24 cellular contexts compared by ENCODE assay signal in the genomic region with DNA sequence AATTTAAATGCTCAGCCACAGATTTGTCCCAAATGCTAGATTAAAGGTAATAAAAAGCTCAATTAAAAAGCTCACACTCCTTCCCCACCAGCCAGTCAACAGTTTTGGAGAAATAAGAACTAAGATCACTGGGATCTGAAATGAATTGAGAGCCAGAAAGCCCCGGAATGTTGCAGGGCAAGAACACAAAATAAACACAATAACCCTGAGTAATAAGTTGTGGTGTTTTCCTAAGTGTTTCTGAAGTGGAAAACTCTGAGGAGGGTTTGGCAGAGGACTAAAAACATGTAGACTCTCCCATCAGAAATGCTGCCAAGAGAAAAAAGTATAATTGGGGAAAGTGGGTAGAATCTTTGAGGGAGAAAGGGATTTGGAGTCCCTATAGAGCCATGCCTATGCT.
DNase-seq lines count a peak whose midpoint lies in the region; ATAC-seq and TF ChIP-seq lines count a peak whose summit lies in the region.
"Had no signal": no experiment of that assay in that cellular context is flagged by ENCODE, and none has a peak within 500 bp of the region (broad histone marks: within the 10 kb centered on the region; RNA-seq: fewer than 3 reads in every experiment).

No MANE protein-coding gene starts in this region.

- no peak overlapping the region for H3K27ac Mint-ChIP-seq in stimulated activated memory B cell treated with anti-CD40 and anti-IgM and Interleukin-4, amounts not matched to agents 10 μg/mL and 1 μg/mL and 100 μg/mL, for 72 hours
- H3K27ac Mint-ChIP-seq: activated naive CD4-positive, alpha-beta T cell treated with anti-CD3 and anti-CD28 coated beads, Interleukin-2, amount 50 U/mL, for 72 hours; type B pancreatic cell had no signal

- TF ChIP-seq POLR2A in thyroid gland (IDR thresholded peaks at IDR 0.05), result no peak

- TF ChIP-seq CTCF in astrocyte of the cerebellum (IDR thresholded peaks at IDR 0.05; ENCODE audit: low read depth, low read length, missing control alignments) (no peak), fibroblast of the aortic adventitia (IDR thresholded peaks at IDR 0.05; ENCODE audit: insufficient read depth, low read length) (no peak), thyroid gland (IDR thresholded peaks at IDR 0.05) (no peak)

- H3K4me1 Mint-ChIP-seq in stimulated activated memory B cell treated with anti-CD40 and anti-IgM and Interleukin-4, amounts not matched to agents 10 μg/mL and 1 μg/mL and 100 μg/mL, for 72 hours, result no peaks in the 10 kb centered on the region

- no peaks in the 10 kb centered on the region for H3K36me3 Mint-ChIP-seq in stimulated activated memory B cell treated with anti-CD40 and anti-IgM and Interleukin-4, amounts not matched to agents 10 μg/mL and 1 μg/mL and 100 μg/mL, for 72 hours
- H3K36me3 Mint-ChIP-seq: activated naive CD4-positive, alpha-beta T cell treated with anti-CD3 and anti-CD28 coated beads, Interleukin-2, amount 50 U/mL, for 72 hours; type B pancreatic cell had no signal

- no peaks in the 10 kb centered on the region for H3K9me3 Mint-ChIP-seq in stimulated activated memory B cell treated with anti-CD40 and anti-IgM and Interleukin-4, amounts not matched to agents 10 μg/mL and 1 μg/mL and 100 μg/mL, for 72 hours
- H3K9me3 Mint-ChIP-seq: type B pancreatic cell had no signal

- WGBS in thyroid gland, 2 donors, result 7 to 17% methylated on average over 1 of the region's 1 CpG

- no peaks in the 10 kb centered on the region for H3K27me3 ChIP-seq in thyroid gland
- H3K27me3 ChIP-seq: BLaER1 treated with 17β-estradiol and CSF1 and Interleukin-3, amounts not matched to agents 10 nM and 100 nM; cardiac muscle cell; right atrium auricular region had no signal

- H3K4me3 ChIP-seq in astrocyte of the cerebellum (ENCODE audit: low read depth, low read length) (no peak overlapping the region), fibroblast of the aortic adventitia (ENCODE audit: low read depth, low read length) (no peak overlapping the region), thyroid gland (replicated peaks in 1 of 3) (no peak overlapping the region)
- H3K4me3 ChIP-seq: BLaER1 treated with 17β-estradiol and CSF1 and Interleukin-3, amounts not matched to agents 10 nM and 100 nM; cardiac muscle cell; right atrium auricular region; SJSA1 had no signal

- H3K27ac ChIP-seq in thyroid gland, result peak overlapping the region; percentile 83 to 91 (median 90)
- H3K27ac ChIP-seq: 22Rv1; BLaER1 treated with 17β-estradiol and CSF1 and Interleukin-3, amounts not matched to agents 10 nM and 100 nM; cardiac muscle cell; SJSA1 had no signal

- no peaks in the 10 kb centered on the region for H3K9me3 ChIP-seq in thyroid gland
- H3K9me3 ChIP-seq: BLaER1 treated with 17β-estradiol and CSF1 and Interleukin-3, amounts not matched to agents 10 nM and 100 nM; right atrium auricular region; SJSA1 had no signal

- peaks cover 14% of the 10 kb centered on the region for H3K27me3 Mint-ChIP-seq in stimulated activated memory B cell treated with anti-CD40 and anti-IgM and Interleukin-4, amounts not matched to agents 10 μg/mL and 1 μg/mL and 100 μg/mL, for 72 hours

- no peak for ATAC-seq in stimulated activated memory B cell treated with anti-CD40 and anti-IgM and Interleukin-4, amounts not matched to agents 10 μg/mL and 1 μg/mL and 100 μg/mL, for 72 hours
- ATAC-seq: activated CD4-positive, CD25-positive, alpha-beta regulatory T cell treated with anti-CD3 and anti-CD28 coated beads, Interleukin-2, amount 50 U/mL, for 24 hours; activated naive CD4-positive, alpha-beta T cell treated with anti-CD3 and anti-CD28 coated beads, Interleukin-2, amount 50 U/mL, for 72 hours; left lobe of liver; stimulated activated naive CD8-positive, alpha-beta T cell treated with anti-CD3 and anti-CD28 coated beads, Interleukin-15, Interleukin-2, amounts not matched to agents 100 U/mL and 50 U/mL, for 24 hours had no signal

- in situ Hi-C loops in astrocyte of the cerebellum (cut with HindIII; ENCODE audit: low sequenced_read_pairs), result no loop called here

- intact Hi-C loops in thyroid gland (cut with DNase I), result no loop called here

- H3K4me1 ChIP-seq in thyroid gland, result peaks cover 59 to 62% of the 10 kb centered on the region in 2 donors
- H3K4me1 ChIP-seq: right atrium auricular region, SJSA1 had no signal

- no peaks in the 10 kb centered on the region for H3K36me3 ChIP-seq in thyroid gland
- H3K36me3 ChIP-seq: BLaER1 treated with 17β-estradiol and CSF1 and Interleukin-3, amounts not matched to agents 10 nM and 100 nM; cardiac muscle cell; right atrium auricular region; SJSA1 had no signal

- peak; percentile 6 for DNase-seq in DMS53 (lab: John Stamatoyannopoulos, UW)
- no peak for DNase-seq in DMS53 treated with DMSO at 0.1 percent for 48 hours (lab: John Stamatoyannopoulos, UW; ENCODE audit: unreplicated experiment)
- DNase-seq in astrocyte of the cerebellum (ENCODE audit: low read depth), result peak; percentile 76
- DNase-seq in fibroblast of the aortic adventitia (ENCODE audit: low read depth), result peak; percentile 68
- peak; percentile 63 to 73 for DNase-seq in thyroid gland
- DNase-seq in NCI-H774 (lab: John Stamatoyannopoulos, UW), result no peak
- no peak for DNase-seq in Kasumi-1 (lab: John Stamatoyannopoulos, UW)
- DNase-seq: activated T-cell treated with anti-CD3 and anti-CD28 coated beads, Interleukin-2, amount 50 U/mL, for 48 hours; erythroblast; glutamatergic neuron; NCI-H1105 treated with DMSO at 0.1 percent for 48 hours; NCI-H2107; nucleus accumbens; stimulated activated naive CD8-positive, alpha-beta T cell treated with anti-CD3 and anti-CD28 coated beads, Interleukin-15, Interleukin-2, amounts not matched to agents 100 U/mL and 50 U/mL, for 24 hours had no signal

- H3K4me3 Mint-ChIP-seq in stimulated activated memory B cell treated with anti-CD40 and anti-IgM and Interleukin-4, amounts not matched to agents 10 μg/mL and 1 μg/mL and 100 μg/mL, for 72 hours, result no peak overlapping the region
- H3K4me3 Mint-ChIP-seq: type B pancreatic cell had no signal

Comparison
In these comparisons a context has a peak if more than half of its experiments do, and no peak if none do; other contexts are left out.
1. DNase-seq: peak in DMS53 (single experiment), astrocyte of the cerebellum (single experiment), fibroblast of the aortic adventitia (single experiment) and thyroid gland (2 of 2); none in DMS53 treated with DMSO at 0.1 percent for 48 hours (single experiment), NCI-H774 (single experiment) and Kasumi-1 (0 of 2).